ENCODE assay signal across 16 cellular contexts in the genomic region with DNA sequence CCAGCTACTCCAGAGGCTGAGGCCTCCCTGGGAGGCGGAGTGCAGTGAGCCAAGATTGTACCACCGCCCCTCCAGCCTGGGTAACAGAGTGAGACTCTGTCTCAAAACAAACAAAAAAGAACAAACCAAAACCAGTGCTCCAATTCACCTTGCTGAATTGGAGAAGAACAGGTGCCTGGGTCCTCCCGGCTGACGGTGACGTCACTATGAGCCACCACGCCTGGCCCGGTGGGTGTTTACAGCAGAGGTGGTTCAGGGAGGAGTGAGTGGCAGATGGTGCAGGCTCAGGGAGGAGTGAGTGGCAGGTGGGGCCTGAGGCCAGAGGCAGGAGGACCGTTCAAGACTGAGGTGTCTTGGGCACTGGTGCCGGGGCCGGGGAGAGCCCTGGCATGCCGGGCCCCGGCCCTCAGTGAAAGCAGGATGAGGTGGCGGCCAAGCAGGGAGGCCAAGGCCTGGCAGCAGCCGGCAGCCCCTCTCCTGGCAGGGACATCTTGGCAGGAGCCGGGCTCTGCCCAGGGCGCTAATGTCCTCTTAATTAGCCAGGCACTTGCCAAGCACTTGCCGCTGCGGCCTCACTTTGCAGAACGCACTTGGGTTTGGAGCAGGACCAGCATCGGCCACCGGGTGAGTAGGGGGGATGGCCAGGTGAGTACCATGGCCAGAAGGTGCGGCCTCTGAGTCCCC. TPM values are rescaled to one million over a fixed set of nuclear protein-coding genes. Genes with fewer than 3 reads are reported as not detected.
DNase-seq lines count a peak whose midpoint lies in the region; ATAC-seq, FAIRE-seq and TF ChIP-seq lines count a peak whose summit lies in the region.
"Had no signal": no experiment of that assay in that cellular context is flagged by ENCODE, and none has a peak within 500 bp of the region (broad histone marks: within the 10 kb centered on the region; RNA-seq: fewer than 3 reads in every experiment).

No MANE protein-coding gene starts in this region.

- no peak overlapping the region for H3K27ac ChIP-seq in HepG2 (ENCODE audit: extremely low read length, insufficient read depth, low read length)
- H3K27ac ChIP-seq: right atrium auricular region had no signal

- peak; percentile 71 for DNase-seq in DMS53 treated with DMSO at 0.1 percent for 48 hours (lab: John Stamatoyannopoulos, UW; ENCODE audit: unreplicated experiment)
- DNase-seq in NCI-H1436 (lab: John Stamatoyannopoulos, UW): peak; percentile 76
- peak; percentile 68 for DNase-seq in NCI-H82 treated with DMSO at 0.1 percent for 48 hours (lab: John Stamatoyannopoulos, UW; ENCODE audit: unreplicated experiment)
- no peak for DNase-seq in HepG2 (ENCODE audit: low spot score)
- no peak for DNase-seq in A172 (ENCODE audit: low spot score)
- no peak for DNase-seq in UCSD-AML1 (lab: John Stamatoyannopoulos, UW; ENCODE audit: unreplicated experiment)
- no peak for DNase-seq in osteocyte (ENCODE audit: extremely low spot score, unreplicated experiment)
- DNase-seq: activated CD4-positive, alpha-beta T cell treated with anti-CD3 and anti-CD28 coated beads, Interleukin-2, amount 50 U/mL, for 1 hour; effector memory CD8-positive, alpha-beta T cell; Kasumi-1; kidney glomerular epithelial cell; stimulated activated naive CD8-positive, alpha-beta T cell treated with anti-CD3 and anti-CD28 coated beads, Interleukin-15, amount 100 ng/mL, for 72 hours had no signal

- no peak overlapping the region for H3K4me3 Mint-ChIP-seq in osteocyte (ENCODE audit: unreplicated experiment)
- H3K4me3 Mint-ChIP-seq: CD14-positive monocyte; effector memory CD8-positive, alpha-beta T cell; stimulated activated naive CD8-positive, alpha-beta T cell treated with anti-CD3 and anti-CD28 coated beads, Interleukin-15, amount 100 ng/mL, for 72 hours had no signal

- H3K9me3 Mint-ChIP-seq in osteocyte (ENCODE audit: unreplicated experiment): no peaks in the 10 kb centered on the region
- H3K9me3 Mint-ChIP-seq: activated T-helper 2 cell treated with anti-CD3 and anti-CD28 coated beads, Interferon-gamma antibody, Interleukin-2, Interleukin-4, amounts not matched to agents 10 μg/mL and 5 μg/mL and 100 μg/mL, durations not matched to agents 14 hours and 24 hours and 36 hours; effector memory CD8-positive, alpha-beta T cell had no signal

- peaks cover 11% of the 10 kb centered on the region for H3K4me1 Mint-ChIP-seq in osteocyte (ENCODE audit: unreplicated experiment)

- H2AFZ ChIP-seq in HepG2 (ENCODE audit: low read length): no peak overlapping the region

- POLR2A ChIA-PET in HepG2 (lab: Yijun Ruan, JAX): no interaction called here

- H3K4me2 ChIP-seq in HepG2 (ENCODE audit: low read depth, low read length): 0 out of 2 replicates have a peak overlapping the region, but pooled peaks have one; percentile 7

- no TSS peak for BruUV-seq in HepG2 (replicated peaks; lab: Mats Ljungman, UMichigan)

- TF ChIP-seq POLR2A in HepG2 (IDR thresholded peaks at IDR 0.05; ENCODE audit: insufficient read depth in 1 of 2, low read depth in 2 of 2, low read length in 2 of 2): no peak

- H3K27me3 ChIP-seq in HepG2 (ENCODE audit: control insufficient read depth in 1 of 2, insufficient read depth in 2 of 2, low read length in 2 of 2): peaks cover 0 to 3% of the 10 kb centered on the region in 2 experiments; a peak in 3 of 5 replicates
- H3K27me3 ChIP-seq: right atrium auricular region had no signal

- TF ChIP-seq CTCF in HepG2 (CRISPR knock-in tag; IDR thresholded peaks at IDR 0.05) (no peak), osteocyte (IDR thresholded peaks at IDR 0.05) (no peak)

- no peaks in the 10 kb centered on the region for H3K27me3 Mint-ChIP-seq in osteocyte (ENCODE audit: unreplicated experiment)

- no peak for TF ChIP-seq RAD21 in HepG2 (CRISPR knock-in tag; IDR thresholded peaks at IDR 0.05)

- intact Hi-C loops in HepG2 (cut with micrococcal nuclease; ENCODE audit: unreplicated experiment): no loop called here

- H3K4me1 ChIP-seq in HepG2 (ENCODE audit: insufficient read depth, low read length): peaks cover 75% of the 10 kb centered on the region

- CTCF ChIA-PET in HepG2 (lab: Yijun Ruan, JAX; ENCODE audit: low intra/inter-chr PET ratio, low total read pairs): no interaction called here

- H3K9ac ChIP-seq in HepG2 (ENCODE audit: insufficient read depth, low read depth, low read length): no peak overlapping the region

- no peaks in the 10 kb centered on the region for H3K9me3 ChIP-seq in HepG2 (ENCODE audit: low read length)
- H3K9me3 ChIP-seq: right atrium auricular region had no signal

- H3K4me3 ChIP-seq in HepG2 (replicated peaks in 1 of 3; ENCODE audit: insufficient read depth in 1 of 3, low read depth in 2 of 3, low read length in 3 of 3): peak overlapping the region in 1 of 3 experiments; percentile 32; a peak in 1 of 6 replicates
- H3K4me3 ChIP-seq: right atrium auricular region had no signal

- in situ Hi-C loops in HepG2 (cut with HindIII; ENCODE audit: extremely low pct_ligation_motif_present, low pct_unique_long_range_greater_than_20kb): no loop called here

- no peaks in the 10 kb centered on the region for H3K36me3 Mint-ChIP-seq in osteocyte (ENCODE audit: unreplicated experiment)
- H3K36me3 Mint-ChIP-seq: CD14-positive monocyte had no signal

- 38% methylated on average over 15 of the region's 22 CpGs for WGBS in HepG2 (ENCODE audit: low lambda C conversion rate)

- 0 out of 2 replicates have a peak, but pooled peaks cover 1% of the 10 kb centered on the region for H4K20me1 ChIP-seq in HepG2 (ENCODE audit: insufficient read depth, low read length)

- H3K27ac Mint-ChIP-seq in osteocyte (ENCODE audit: unreplicated experiment): no peak overlapping the region
- H3K27ac Mint-ChIP-seq: activated T-helper 2 cell treated with anti-CD3 and anti-CD28 coated beads, Interferon-gamma antibody, Interleukin-2, Interleukin-4, amounts not matched to agents 10 μg/mL and 5 μg/mL and 100 μg/mL, durations not matched to agents 14 hours and 24 hours and 36 hours; CD14-positive monocyte; effector memory CD8-positive, alpha-beta T cell; stimulated activated naive CD8-positive, alpha-beta T cell treated with anti-CD3 and anti-CD28 coated beads, Interleukin-15, amount 100 ng/mL, for 72 hours had no signal

- H3K36me3 ChIP-seq in HepG2 (replicated peaks in 1 of 2; ENCODE audit: control insufficient read depth in 1 of 2, insufficient read depth in 2 of 2, low read length in 2 of 2): no peaks in the 10 kb centered on the region
- H3K36me3 ChIP-seq: right atrium auricular region had no signal

- no peak for TF ChIP-seq EP300 in HepG2 (IDR thresholded peaks at IDR 0.05; ENCODE audit: low read depth in 2 of 2, low read length in 2 of 2)
- TF ChIP-seq EP300 in HepG2 (CRISPR knock-in tag; IDR thresholded peaks at IDR 0.05; ENCODE audit: borderline replicate concordance): no peak

- no peak for FAIRE-seq in HepG2 (lab: Jason Lieb, UNC)

- no peaks in the 10 kb centered on the region for H3K79me2 ChIP-seq in HepG2 (ENCODE audit: insufficient read depth, low read length)

- ATAC-seq in HepG2 (no peak), HG03039 (IDR thresholded peaks at IDR 0.05; ENCODE audit: unreplicated experiment) (no peak)
- ATAC-seq: effector memory CD8-positive, alpha-beta T cell; stimulated activated naive CD8-positive, alpha-beta T cell treated with anti-CD3 and anti-CD28 coated beads, Interleukin-15, amount 100 ng/mL, for 72 hours had no signal

RNA-seq across cellular contexts. Expression of a gene that starts 6.2 kb away (rescaled TPM):
- 35.5 and 44.0 TPM in 2 replicates for total RNA-seq in HepG2 (2016; rRNA removed; fragmentation: Illumina TruSeq; extraction: Trizol)
- 6.4 and 7.4 TPM in 2 replicates for total RNA-seq in HepG2 (2016; cell fraction: cytosol; rRNA removed; fragmentation: Illumina TruSeq; extraction: Trizol; ENCODE audit: low read depth)
- 32.0 and 43.8 TPM in 2 replicates for total RNA-seq in HepG2 (2016; cell fraction: insoluble cytoplasmic fraction; rRNA removed; fragmentation: Illumina TruSeq; extraction: Trizol)
- 20.9 and 22.0 TPM in 2 replicates for total RNA-seq in HepG2 (2016; cell fraction: membrane; rRNA removed; fragmentation: Illumina TruSeq; extraction: Trizol)
- total RNA-seq in HepG2 (2016; cell fraction: nucleus; rRNA removed; fragmentation: Illumina TruSeq; extraction: Trizol): 21.3 and 24.5 TPM in 2 replicates
- 21.2 and 29.0 TPM in 2 replicates for polyA plus RNA-seq in HepG2 (2011; rRNA removed)
- 21.0 and 36.3 TPM in 2 replicates for polyA plus RNA-seq in HepG2 (2011; cell fraction: cytosol; rRNA removed)
- 41.0 and 50.2 TPM in 2 replicates for polyA plus RNA-seq in HepG2 (2011; cell fraction: nucleus; rRNA removed)
- polyA plus RNA-seq in HepG2 (2012): 7.3 and 18.5 TPM in 2 replicates
- polyA plus RNA-seq in HepG2 (2016; cell fraction: cytosol; fragmentation: Illumina TruSeq; extraction: Trizol; ENCODE audit: low read depth): 10.2 and 10.8 TPM in 2 replicates
- 58.7 and 73.9 TPM in 2 replicates for polyA plus RNA-seq in HepG2 (2016; cell fraction: insoluble cytoplasmic fraction; fragmentation: Illumina TruSeq; extraction: Trizol; ENCODE audit: low read depth)
- polyA plus RNA-seq in HepG2 (2016; cell fraction: membrane; fragmentation: Illumina TruSeq; extraction: Trizol; ENCODE audit: low read depth): 22.3 and 24.1 TPM in 2 replicates
- polyA plus RNA-seq in HepG2 (2016; cell fraction: nucleus; fragmentation: Illumina TruSeq; extraction: Trizol; ENCODE audit: insufficient read depth, low read depth): 53.5 and 58.8 TPM in 2 replicates
- 66.5 and 90.1 TPM in 2 replicates for polyA minus RNA-seq in HepG2 (2011; rRNA and poly(A)+ RNA removed; ENCODE audit: low replicate concordance)
- polyA minus RNA-seq in HepG2 (2011; cell fraction: cytosol; rRNA and poly(A)+ RNA removed): 43.7 and 53.5 TPM in 2 replicates
- 12.7 and 16.4 TPM in 2 replicates for polyA minus RNA-seq in HepG2 (2011; cell fraction: nucleus; rRNA and poly(A)+ RNA removed)
- total RNA-seq in A172 (2014; rRNA removed; shearing (Covaris generic)): 207 and 208 TPM in 2 replicates
- total RNA-seq in osteocyte: 186 and 199 TPM in 2 replicates

RNA-seq across cellular contexts. Expression of a gene that starts 56.0 kb away (rescaled TPM):
- total RNA-seq in HepG2 (2016; rRNA removed; fragmentation: Illumina TruSeq; extraction: Trizol): 983 and 1,099 TPM in 2 replicates
- 406 and 413 TPM in 2 replicates for total RNA-seq in HepG2 (2016; cell fraction: cytosol; rRNA removed; fragmentation: Illumina TruSeq; extraction: Trizol; ENCODE audit: low read depth)
- total RNA-seq in HepG2 (2016; cell fraction: insoluble cytoplasmic fraction; rRNA removed; fragmentation: Illumina TruSeq; extraction: Trizol): 966 and 972 TPM in 2 replicates
- total RNA-seq in HepG2 (2016; cell fraction: membrane; rRNA removed; fragmentation: Illumina TruSeq; extraction: Trizol): 815 and 929 TPM in 2 replicates
- 668 and 755 TPM in 2 replicates for total RNA-seq in HepG2 (2016; cell fraction: nucleus; rRNA removed; fragmentation: Illumina TruSeq; extraction: Trizol)
- polyA plus RNA-seq in HepG2 (2011; rRNA removed): 984 and 1,160 TPM in 2 replicates
- 567 and 620 TPM in 2 replicates for polyA plus RNA-seq in HepG2 (2011; cell fraction: cytosol; rRNA removed)
- 1,565 and 1,995 TPM in 2 replicates for polyA plus RNA-seq in HepG2 (2011; cell fraction: nucleus; rRNA removed)
- polyA plus RNA-seq in HepG2 (2012): 984 and 1,070 TPM in 2 replicates
- 510 and 558 TPM in 2 replicates for polyA plus RNA-seq in HepG2 (2016; cell fraction: cytosol; fragmentation: Illumina TruSeq; extraction: Trizol; ENCODE audit: low read depth)
- polyA plus RNA-seq in HepG2 (2016; cell fraction: insoluble cytoplasmic fraction; fragmentation: Illumina TruSeq; extraction: Trizol; ENCODE audit: low read depth): 1,764 and 2,207 TPM in 2 replicates
- 1,095 and 1,097 TPM in 2 replicates for polyA plus RNA-seq in HepG2 (2016; cell fraction: membrane; fragmentation: Illumina TruSeq; extraction: Trizol; ENCODE audit: low read depth)
- 1,747 and 1,824 TPM in 2 replicates for polyA plus RNA-seq in HepG2 (2016; cell fraction: nucleus; fragmentation: Illumina TruSeq; extraction: Trizol; ENCODE audit: insufficient read depth, low read depth)
- 2,677 and 2,857 TPM in 2 replicates for polyA minus RNA-seq in HepG2 (2011; rRNA and poly(A)+ RNA removed; ENCODE audit: low replicate concordance)
- polyA minus RNA-seq in HepG2 (2011; cell fraction: cytosol; rRNA and poly(A)+ RNA removed): 1,014 and 1,055 TPM in 2 replicates
- 329 and 574 TPM in 2 replicates for polyA minus RNA-seq in HepG2 (2011; cell fraction: nucleus; rRNA and poly(A)+ RNA removed)
- 4,174 and 4,857 TPM in 2 replicates for total RNA-seq in A172 (2014; rRNA removed; shearing (Covaris generic))
- 3,263 and 3,275 TPM in 2 replicates for total RNA-seq in osteocyte

Comparison
In these comparisons a context has a peak if more than half of its experiments do, and no peak if none do; other contexts are left out.
1. DNase-seq: peak in DMS53 treated with DMSO at 0.1 percent for 48 hours (single experiment), NCI-H1436 (single experiment) and NCI-H82 treated with DMSO at 0.1 percent for 48 hours (single experiment); none in HepG2 (single experiment), A172 (single experiment), UCSD-AML1 (single experiment) and osteocyte (single experiment).